In the genomic region with DNA sequence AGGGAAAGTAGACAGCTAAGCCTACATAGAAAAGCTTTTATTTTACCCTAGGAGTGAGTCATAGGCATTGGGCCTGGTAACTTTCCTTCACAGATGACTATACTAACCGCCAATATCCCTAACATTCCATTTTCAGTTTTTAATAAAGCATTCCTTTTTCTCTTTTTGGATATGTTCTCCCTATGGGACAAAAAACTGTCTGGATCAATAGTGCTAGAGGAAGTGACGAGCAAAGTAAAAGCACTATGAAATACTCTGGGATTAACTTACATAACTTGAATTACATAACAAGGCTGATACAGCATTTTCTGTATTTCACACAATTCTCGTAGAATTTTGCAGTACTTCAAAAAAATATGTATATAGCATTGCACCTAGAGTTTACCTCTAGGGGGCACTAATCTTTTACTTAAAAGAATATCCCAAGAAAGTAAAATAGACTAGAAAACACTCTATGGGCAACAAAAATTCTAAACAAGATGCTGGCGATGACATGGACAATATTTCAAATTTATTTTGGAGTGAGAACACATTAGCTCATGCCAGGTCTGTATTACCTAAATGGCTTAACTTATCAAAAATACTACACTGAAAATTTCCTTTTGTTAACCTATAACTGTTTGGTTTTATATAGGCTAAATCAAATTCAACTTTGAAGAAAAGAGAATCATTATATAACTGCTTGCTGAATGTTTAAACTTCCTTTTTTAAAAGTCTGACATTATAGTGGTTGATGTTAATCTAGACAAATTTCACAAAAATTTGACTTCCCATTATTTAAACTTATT, we compare ENCODE assay signal across 9 cellular contexts.
DNase-seq lines count a peak whose midpoint lies in the region; ATAC-seq and TF ChIP-seq lines count a peak whose summit lies in the region.
"Had no signal": no experiment of that assay in that cellular context is flagged by ENCODE, and none has a peak within 500 bp of the region (broad histone marks: within the 10 kb centered on the region; RNA-seq: fewer than 3 reads in every experiment).

No MANE protein-coding gene starts in this region.

- H3K4me1 Mint-ChIP-seq in activated T-helper 17 cell treated with anti-CD3 and anti-CD28 coated beads, Interleukin-2, amount 50 U/mL, for 72 hours, result no peaks in the 10 kb centered on the region
- H3K4me1 Mint-ChIP-seq: CD4-positive, alpha-beta memory T cell had no signal

- peak overlapping the region; percentile 61 for H3K27ac ChIP-seq in left ventricle myocardium inferior (replicated peaks)

- H3K4me3 Mint-ChIP-seq in activated T-helper 17 cell treated with anti-CD3 and anti-CD28 coated beads, Interleukin-2, amount 50 U/mL, for 72 hours, result no peak overlapping the region
- H3K4me3 Mint-ChIP-seq: CD4-positive, alpha-beta memory T cell had no signal

- H3K9me3 ChIP-seq in left ventricle myocardium inferior (replicated peaks), result no peaks in the 10 kb centered on the region

- intact Hi-C loops in left ventricle myocardium inferior (cut with micrococcal nuclease), result loop anchor here (2.0 to 10.0 kb wide), 2 partner anchors 56 to 142 kb away; no protein-coding TSS in a partner anchor

- no peaks in the 10 kb centered on the region for H3K27me3 Mint-ChIP-seq in activated T-helper 17 cell treated with anti-CD3 and anti-CD28 coated beads, Interleukin-2, amount 50 U/mL, for 72 hours

- peaks cover 50% of the 10 kb centered on the region for H3K4me1 ChIP-seq in left ventricle myocardium inferior

- H3K9me3 Mint-ChIP-seq in activated T-helper 17 cell treated with anti-CD3 and anti-CD28 coated beads, Interleukin-2, amount 50 U/mL, for 72 hours, result no peaks in the 10 kb centered on the region
- H3K9me3 Mint-ChIP-seq: CD4-positive, alpha-beta memory T cell had no signal

- H3K27ac Mint-ChIP-seq in activated T-helper 17 cell treated with anti-CD3 and anti-CD28 coated beads, Interleukin-2, amount 50 U/mL, for 72 hours, result no peak overlapping the region

- H3K27me3 ChIP-seq in left ventricle myocardium inferior (ENCODE audit: low read depth), result no peaks in the 10 kb centered on the region

- H3K36me3 Mint-ChIP-seq in activated T-helper 17 cell treated with anti-CD3 and anti-CD28 coated beads, Interleukin-2, amount 50 U/mL, for 72 hours (ENCODE audit: low read depth), result no peaks in the 10 kb centered on the region
- H3K36me3 Mint-ChIP-seq: CD4-positive, alpha-beta memory T cell had no signal

- peak; percentile 29 to 44 for DNase-seq in NCI-H2081 (lab: John Stamatoyannopoulos, UW)
- DNase-seq in NCI-H2081 treated with DMSO at 0.1 percent for 48 hours (lab: John Stamatoyannopoulos, UW), result no peak
- DNase-seq in NCI-H1694 treated with DMSO at 0.1 percent for 48 hours (lab: John Stamatoyannopoulos, UW), result peak; percentile 68
- DNase-seq in left ventricle myocardium inferior, result no peak
- DNase-seq in stromal cell of bone marrow (ENCODE audit: low read depth), result peak; percentile 76

- no peak overlapping the region for H3K4me3 ChIP-seq in left ventricle myocardium inferior

- peak; percentile 77 for TF ChIP-seq CTCF in left ventricle myocardium inferior (IDR thresholded peaks at IDR 0.05; ENCODE audit: borderline replicate concordance)

- no peaks in the 10 kb centered on the region for H3K36me3 ChIP-seq in left ventricle myocardium inferior

- ATAC-seq in activated T-helper 17 cell treated with anti-CD3 and anti-CD28 coated beads, Interleukin-2, amount 50 U/mL, for 72 hours (replicated peaks), result peak; percentile 19
- ATAC-seq in HG03460 (IDR thresholded peaks at IDR 0.05; ENCODE audit: unreplicated experiment), result no peak
- ATAC-seq in GM18873 (IDR thresholded peaks at IDR 0.05; ENCODE audit: low FRiP score, unreplicated experiment), result no peak

Comparison
In these comparisons a context has a peak if more than half of its experiments do, and no peak if none do; other contexts are left out.
1. DNase-seq: peak in NCI-H2081 (2 of 2), NCI-H1694 treated with DMSO at 0.1 percent for 48 hours (single experiment) and stromal cell of bone marrow (single experiment); none in NCI-H2081 treated with DMSO at 0.1 percent for 48 hours (single experiment) and left ventricle myocardium inferior (single experiment).